In the genomic region with DNA sequence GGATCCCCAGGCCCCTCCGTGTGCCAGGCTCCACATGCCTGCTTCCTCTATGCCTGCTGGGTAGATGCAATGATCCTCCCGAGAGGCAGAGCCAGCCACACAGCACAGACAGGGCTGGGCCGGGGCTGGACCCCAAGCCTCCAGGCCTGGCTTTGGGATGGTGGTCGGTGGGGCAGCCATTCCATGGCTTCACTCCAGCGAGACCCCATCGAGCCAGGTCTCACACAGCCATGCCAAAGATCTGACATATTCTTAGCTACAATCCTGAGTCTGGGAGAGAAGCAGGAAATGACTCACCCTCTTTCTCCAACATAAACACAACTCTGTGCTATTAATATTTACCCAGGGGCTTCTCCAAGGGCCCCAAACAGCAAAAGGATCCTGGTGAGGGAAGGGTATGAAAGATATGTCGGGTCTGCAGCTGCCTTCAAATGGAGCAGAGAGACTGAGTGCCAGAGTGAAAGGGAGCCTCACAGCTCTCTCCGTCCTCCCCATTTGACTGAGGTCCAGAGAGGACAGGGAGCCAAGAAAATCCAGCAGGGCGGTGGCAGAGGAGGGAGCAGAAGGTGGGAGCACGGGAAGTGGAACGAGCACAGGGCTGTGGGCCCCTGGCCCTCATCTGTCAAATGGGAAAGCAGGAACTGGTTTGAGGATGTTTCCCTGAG, we compare ENCODE assay signal across 9 cellular contexts.
DNase-seq lines count a peak whose midpoint lies in the region; ATAC-seq and TF ChIP-seq lines count a peak whose summit lies in the region.
"Had no signal": no experiment of that assay in that cellular context is flagged by ENCODE, and none has a peak within 500 bp of the region (broad histone marks: within the 10 kb centered on the region; RNA-seq: fewer than 3 reads in every experiment).

No MANE protein-coding gene starts in this region.

- H3K27ac Mint-ChIP-seq in nephron = peak overlapping the region; percentile 75 to 97 (median 96)
- no peak overlapping the region for H3K27ac Mint-ChIP-seq in activated naive CD4-positive, alpha-beta T cell treated with anti-CD3 and anti-CD28 coated beads, Interleukin-2, amount 50 U/mL, for 72 hours
- H3K27ac Mint-ChIP-seq: activated T-cell treated with anti-CD3 and anti-CD28 coated beads, Interleukin-2, amount 50 U/mL, for 24 hours had no signal

- WGBS in esophagus squamous epithelium, 2 donors = 19 to 21% methylated on average over 9 to 10 of the region's 11 CpGs

- H3K9me3 Mint-ChIP-seq in nephron = no peaks in the 10 kb centered on the region
- H3K9me3 Mint-ChIP-seq in activated naive CD4-positive, alpha-beta T cell treated with anti-CD3 and anti-CD28 coated beads, Interleukin-2, amount 50 U/mL, for 72 hours = no peaks in the 10 kb centered on the region
- H3K9me3 Mint-ChIP-seq: activated T-cell treated with anti-CD3 and anti-CD28 coated beads, Interleukin-2, amount 50 U/mL, for 24 hours had no signal

- H3K36me3 ChIP-seq in esophagus squamous epithelium = no peaks in the 10 kb centered on the region

- DNase-seq in AG10803 (ENCODE audit: low read depth) (peak; percentile 62), esophagus squamous epithelium (lab: John Stamatoyannopoulos, UW) (no peak), GM10248 (ENCODE audit: extremely low spot score) (no peak)
- DNase-seq in activated naive CD4-positive, alpha-beta T cell treated with anti-CD3 and anti-CD28 coated beads, Interleukin-2, amount 50 U/mL, for 72 hours (ENCODE audit: low spot score in 2 of 2) = no peak
- DNase-seq: activated T-cell treated with anti-CD3 and anti-CD28 coated beads, Interleukin-2, amount 50 U/mL, for 24 hours had no signal

- ATAC-seq in HG02938 (IDR thresholded peaks at IDR 0.05; ENCODE audit: unreplicated experiment) (no peak), GM18861 (IDR thresholded peaks at IDR 0.05; ENCODE audit: unreplicated experiment) (no peak)
- ATAC-seq in activated naive CD4-positive, alpha-beta T cell treated with anti-CD3 and anti-CD28 coated beads, Interleukin-2, amount 50 U/mL, for 72 hours = no peak

- H3K4me1 ChIP-seq in esophagus squamous epithelium = peaks cover 7 to 32% (median 18%) of the 10 kb centered on the region in 3 donors

- CTCF ChIA-PET in GM10248 (lab: Yijun Ruan, JAX) = no interaction called here

- H3K27me3 ChIP-seq in esophagus squamous epithelium = peaks cover 0 to 17% (median 0%) of the 10 kb centered on the region in 4 donors

- no peaks in the 10 kb centered on the region for H3K9me3 ChIP-seq in esophagus squamous epithelium

- H3K4me3 ChIP-seq in AG10803 (ENCODE audit: low read length) (no peak overlapping the region), esophagus squamous epithelium (peak overlapping the region in 1 of 4 donors; percentile 26)

- no peak for TF ChIP-seq CTCF in AG10803 (conservative IDR thresholded peaks at IDR 0.05; ENCODE audit: low read length)
- TF ChIP-seq CTCF in esophagus squamous epithelium (IDR thresholded peaks at IDR 0.05) = no peak
- TF ChIP-seq CTCF in nephron (IDR thresholded peaks at IDR 0.05; ENCODE audit: unreplicated experiment in 3 of 3) = no peak
- TF ChIP-seq CTCF in GM10248 (IDR thresholded peaks at IDR 0.05; ENCODE audit: control extremely low read depth, extremely low read depth, low read depth, missing control alignments) = no peak

- peaks cover 11% of the 10 kb centered on the region for H3K27me3 Mint-ChIP-seq in nephron (ENCODE audit: low read depth)

- peak overlapping the region in 3 of 4 donors; percentile 31 to 87 (median 66) for H3K27ac ChIP-seq in esophagus squamous epithelium

- TF ChIP-seq POLR2A in esophagus squamous epithelium (IDR thresholded peaks at IDR 0.05) = no peak

- intact Hi-C loops in esophagus squamous epithelium (cut with DNase I) = no loop called here

- peak overlapping the region in 2 of 3 experiments; percentile 43 to 56 for H3K4me3 Mint-ChIP-seq in nephron
- H3K4me3 Mint-ChIP-seq: activated T-cell treated with anti-CD3 and anti-CD28 coated beads, Interleukin-2, amount 50 U/mL, for 24 hours had no signal

- peaks cover 43% of the 10 kb centered on the region for H3K4me1 Mint-ChIP-seq in nephron

- no peaks in the 10 kb centered on the region for H3K36me3 Mint-ChIP-seq in nephron (ENCODE audit: low read depth)
- H3K36me3 Mint-ChIP-seq in activated naive CD4-positive, alpha-beta T cell treated with anti-CD3 and anti-CD28 coated beads, Interleukin-2, amount 50 U/mL, for 72 hours = no peaks in the 10 kb centered on the region

- POLR2A ChIA-PET in GM10248 (lab: Yijun Ruan, JAX) = no interaction called here

TF ChIP-seq in PFSK-1, 5 proteins besides CTCF, POLR2A, EP300 and RAD21:
- TF ChIP-seq POLR2AphosphoS5 (IDR thresholded peaks at IDR 0.05; ENCODE audit: low read depth, low read length) (no peak), TAF1 (IDR thresholded peaks at IDR 0.05; ENCODE audit: borderline replicate concordance, insufficient read depth, low read length) (no peak), SIN3A (IDR thresholded peaks at IDR 0.05; ENCODE audit: borderline replicate concordance, insufficient read depth, low read length) (peak; percentile 17; the same call in 1 of the 2 replicates), FOXP2 (optimal IDR thresholded peaks at IDR 0.05; ENCODE audit: borderline replicate concordance, extremely low read depth, extremely low read length, insufficient read depth) (peak; percentile 9)
- TF ChIP-seq, protein P1, sequence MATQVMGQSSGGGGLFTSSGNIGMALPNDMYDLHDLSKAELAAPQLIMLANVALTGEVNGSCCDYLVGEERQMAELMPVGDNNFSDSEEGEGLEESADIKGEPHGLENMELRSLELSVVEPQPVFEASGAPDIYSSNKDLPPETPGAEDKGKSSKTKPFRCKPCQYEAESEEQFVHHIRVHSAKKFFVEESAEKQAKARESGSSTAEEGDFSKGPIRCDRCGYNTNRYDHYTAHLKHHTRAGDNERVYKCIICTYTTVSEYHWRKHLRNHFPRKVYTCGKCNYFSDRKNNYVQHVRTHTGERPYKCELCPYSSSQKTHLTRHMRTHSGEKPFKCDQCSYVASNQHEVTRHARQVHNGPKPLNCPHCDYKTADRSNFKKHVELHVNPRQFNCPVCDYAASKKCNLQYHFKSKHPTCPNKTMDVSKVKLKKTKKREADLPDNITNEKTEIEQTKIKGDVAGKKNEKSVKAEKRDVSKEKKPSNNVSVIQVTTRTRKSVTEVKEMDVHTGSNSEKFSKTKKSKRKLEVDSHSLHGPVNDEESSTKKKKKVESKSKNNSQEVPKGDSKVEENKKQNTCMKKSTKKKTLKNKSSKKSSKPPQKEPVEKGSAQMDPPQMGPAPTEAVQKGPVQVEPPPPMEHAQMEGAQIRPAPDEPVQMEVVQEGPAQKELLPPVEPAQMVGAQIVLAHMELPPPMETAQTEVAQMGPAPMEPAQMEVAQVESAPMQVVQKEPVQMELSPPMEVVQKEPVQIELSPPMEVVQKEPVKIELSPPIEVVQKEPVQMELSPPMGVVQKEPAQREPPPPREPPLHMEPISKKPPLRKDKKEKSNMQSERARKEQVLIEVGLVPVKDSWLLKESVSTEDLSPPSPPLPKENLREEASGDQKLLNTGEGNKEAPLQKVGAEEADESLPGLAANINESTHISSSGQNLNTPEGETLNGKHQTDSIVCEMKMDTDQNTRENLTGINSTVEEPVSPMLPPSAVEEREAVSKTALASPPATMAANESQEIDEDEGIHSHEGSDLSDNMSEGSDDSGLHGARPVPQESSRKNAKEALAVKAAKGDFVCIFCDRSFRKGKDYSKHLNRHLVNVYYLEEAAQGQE (IDR thresholded peaks at IDR 0.05; ENCODE audit: insufficient read depth in 1 of 2, low read depth in 2 of 2, low read length in 2 of 2) = 0 out of 4 replicates have a peak, but pooled peaks of 1 of the 2 experiments have one; percentile 63

Comparison
In these comparisons a context has a peak if more than half of its experiments do, and no peak if none do; other contexts are left out.
1. H3K27ac Mint-ChIP-seq: peak in nephron (3 of 3); none in activated naive CD4-positive, alpha-beta T cell treated with anti-CD3 and anti-CD28 coated beads, Interleukin-2, amount 50 U/mL, for 72 hours (0 of 2).